In the genomic region with DNA sequence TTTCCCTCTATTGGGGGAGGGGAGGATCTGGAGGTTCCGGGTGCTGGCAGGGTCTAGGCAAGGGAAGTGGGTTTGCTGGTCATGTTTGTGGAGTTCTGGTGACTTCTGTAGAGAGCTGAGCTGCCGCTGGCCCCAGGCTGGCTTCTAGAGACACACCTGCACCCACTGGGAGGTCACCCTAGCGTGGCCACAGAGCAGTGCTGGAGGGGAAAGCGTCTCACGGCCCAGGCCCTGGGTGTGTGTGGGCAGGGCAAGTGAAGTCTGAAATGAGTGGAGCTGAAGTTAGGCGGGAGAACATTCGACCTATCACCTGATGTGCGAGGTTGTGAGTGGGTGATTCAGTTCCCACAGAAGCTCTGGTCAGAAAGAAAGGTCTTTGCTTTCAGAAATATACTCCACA, we compare ENCODE assay signal across 27 cellular contexts. TPM values are rescaled to one million over a fixed set of nuclear protein-coding genes. Genes with fewer than 3 reads are reported as not detected.
DNase-seq lines count a peak whose midpoint lies in the region; ATAC-seq, FAIRE-seq and TF ChIP-seq lines count a peak whose summit lies in the region.
"Had no signal": no experiment of that assay in that cellular context is flagged by ENCODE, and none has a peak within 500 bp of the region (broad histone marks: within the 10 kb centered on the region; RNA-seq: fewer than 3 reads in every experiment).

No MANE protein-coding gene starts in this region.

- TF ChIP-seq CTCF in GM10266 (IDR thresholded peaks at IDR 0.05; ENCODE audit: control insufficient read depth, insufficient read depth, low read depth, missing control alignments) (no peak), suprapubic skin (IDR thresholded peaks at IDR 0.05) (no peak)

- H4K8ac ChIP-seq in neuronal stem cell (ENCODE audit: low read depth, low read length), result no peak overlapping the region

- no peaks in the 10 kb centered on the region for H3K36me3 ChIP-seq in neuronal stem cell (replicated peaks in 1 of 2; ENCODE audit: control insufficient read depth in 2 of 2, insufficient read depth in 2 of 2, low read length in 2 of 2)
- no peaks in the 10 kb centered on the region for H3K36me3 ChIP-seq in suprapubic skin
- H3K36me3 ChIP-seq: vagina had no signal

- peak overlapping the region; percentile 30 for H2AK5ac ChIP-seq in neuronal stem cell (ENCODE audit: low read depth, low read length)

- TF ChIP-seq EP300 in suprapubic skin (IDR thresholded peaks at IDR 0.05), result no peak

- H3K4me3 Mint-ChIP-seq in T-helper 17 cell, result no peak overlapping the region
- H3K4me3 Mint-ChIP-seq: activated naive CD8-positive, alpha-beta T cell treated with anti-CD3 and anti-CD28 coated beads, Interleukin-2, amount 10 ng/mL, durations not matched to agents 7 days and 5 days; CD14-positive monocyte had no signal

- no peak overlapping the region for H2AFZ ChIP-seq in neuronal stem cell (ENCODE audit: low read length)

- H3K14ac ChIP-seq in neuronal stem cell (ENCODE audit: low read length), result no peak overlapping the region

- no peak overlapping the region for H2BK120ac ChIP-seq in neuronal stem cell (ENCODE audit: low read depth, low read length)

- DNase-seq in GM10266 (ENCODE audit: extremely low spot score) (peak; percentile 65), GM18507 (ENCODE audit: extremely low spot score, insufficient read length, low read depth) (no peak), T-helper 17 cell (no peak), neuronal stem cell (ENCODE audit: low spot score) (no peak), cardiac septum (ENCODE audit: low spot score) (no peak), HEK293T (ENCODE audit: extremely low spot score) (no peak), suprapubic skin (ENCODE audit: low spot score in 2 of 2) (no peak)
- DNase-seq: activated CD4-positive, alpha-beta T cell treated with anti-CD3 and anti-CD28 coated beads, Interleukin-2, amount 50 U/mL, for 48 hours; activated effector memory CD4-positive, alpha-beta T cell treated with Interleukin-2 at 50 U/mL for 16 hours; activated naive CD8-positive, alpha-beta T cell treated with anti-CD3 and anti-CD28 coated beads, Interleukin-2, amount 10 ng/mL, durations not matched to agents 7 days and 5 days; glutamatergic neuron; HCEC 1CT; kidney; NCI-H1105; NCI-H1930; NCI-H2227 treated with DMSO at 0.1 percent for 48 hours; NCI-H748 treated with DMSO at 0.1 percent for 48 hours; retina; stimulated activated CD4-positive, alpha-beta T cell treated with anti-CD3 and anti-CD28 coated beads, Interleukin-2, amount 100 ng/mL, for 24 hours; testis had no signal

- H4K91ac ChIP-seq in neuronal stem cell (ENCODE audit: low read depth, low read length, poor library complexity), result no peak overlapping the region

- peak overlapping the region; percentile 45 for H3K18ac ChIP-seq in neuronal stem cell (ENCODE audit: low read length)

- H3K9me3 ChIP-seq in T-helper 17 cell (ENCODE audit: control insufficient read depth, low read length, poor library complexity, severe bottlenecking), result no peaks in the 10 kb centered on the region
- no peaks in the 10 kb centered on the region for H3K9me3 ChIP-seq in neuronal stem cell (replicated peaks in 1 of 2; ENCODE audit: control insufficient read depth in 2 of 2, insufficient read depth in 1 of 2, low read depth in 1 of 2, low read length in 2 of 2)
- no peaks in the 10 kb centered on the region for H3K9me3 ChIP-seq in suprapubic skin
- H3K9me3 ChIP-seq: testis, vagina had no signal

- peak overlapping the region; percentile 19 for H3K27ac Mint-ChIP-seq in T-helper 17 cell
- H3K27ac Mint-ChIP-seq: activated naive CD8-positive, alpha-beta T cell treated with anti-CD3 and anti-CD28 coated beads, Interleukin-2, amount 10 ng/mL, durations not matched to agents 7 days and 5 days had no signal

- no CpG with 5 or more reads among the region's 8 CpGs for WGBS in neuronal stem cell (ENCODE audit: extremely low coverage in 2 of 2, insufficient read length in 2 of 2, insufficient replicate concordance in 1 of 2), 2 donors
- 78% methylated on average over 8 of the region's 8 CpGs for WGBS in suprapubic skin

- intact Hi-C loops in cardiac septum (cut with DNase I), result no loop called here

- no peak overlapping the region for H3K4ac ChIP-seq in neuronal stem cell (ENCODE audit: low read length)

- no peak overlapping the region for H3K4me2 ChIP-seq in neuronal stem cell (ENCODE audit: insufficient read depth, low read length, poor library complexity, severe bottlenecking)
- H3K4me2 ChIP-seq: smooth muscle cell had no signal

- no peak overlapping the region for H2BK12ac ChIP-seq in neuronal stem cell (ENCODE audit: low read length)

- no peak for TF ChIP-seq POLR2A in suprapubic skin (IDR thresholded peaks at IDR 0.05)

- H3K79me1 ChIP-seq in neuronal stem cell (ENCODE audit: low read depth, low read length), result no peaks in the 10 kb centered on the region

- POLR2A ChIA-PET in HEK293T (lab: Yijun Ruan, JAX), result no interaction called here

- H3K23ac ChIP-seq in neuronal stem cell (ENCODE audit: low read depth, low read length, poor library complexity), result peak overlapping the region; percentile 69

- peaks cover 0 to 3% of the 10 kb centered on the region in 2 donors for H3K4me1 ChIP-seq in neuronal stem cell (ENCODE audit: control insufficient read depth in 2 of 2, insufficient read depth in 1 of 2, low read depth in 1 of 2, low read length in 2 of 2)
- H3K4me1 ChIP-seq in suprapubic skin, result no peaks in the 10 kb centered on the region
- H3K4me1 ChIP-seq: testis, vagina had no signal

- H3K36me3 Mint-ChIP-seq in T-helper 17 cell (ENCODE audit: low read depth), result no peaks in the 10 kb centered on the region
- H3K36me3 Mint-ChIP-seq: activated naive CD8-positive, alpha-beta T cell treated with anti-CD3 and anti-CD28 coated beads, Interleukin-2, amount 10 ng/mL, durations not matched to agents 7 days and 5 days; CD14-positive monocyte had no signal

- H3K27ac ChIP-seq in neuronal stem cell (replicated peaks; ENCODE audit: low read length), result no peak overlapping the region
- H3K27ac ChIP-seq in suprapubic skin, result no peak overlapping the region
- H3K27ac ChIP-seq: epithelial cell of prostate, testis, vagina, VCaP had no signal

- no peak overlapping the region for H2BK5ac ChIP-seq in neuronal stem cell (ENCODE audit: low read length)

- H2BK15ac ChIP-seq in neuronal stem cell (ENCODE audit: low read length), result no peak overlapping the region

- H3K27me3 Mint-ChIP-seq in T-helper 17 cell, result peaks cover 18% of the 10 kb centered on the region

- CTCF ChIA-PET in HEK293T (lab: Yijun Ruan, JAX), result no interaction called here

- no peaks in the 10 kb centered on the region for H3K27me3 ChIP-seq in neuronal stem cell (ENCODE audit: control insufficient read depth in 3 of 3, insufficient read depth in 3 of 3, low read depth in 1 of 3, low read length in 3 of 3)
- peaks cover 6% of the 10 kb centered on the region for H3K27me3 ChIP-seq in suprapubic skin
- H3K27me3 ChIP-seq: testis, vagina had no signal

- H3K4me1 Mint-ChIP-seq in T-helper 17 cell, result no peaks in the 10 kb centered on the region
- H3K4me1 Mint-ChIP-seq: CD14-positive monocyte had no signal

- no peak overlapping the region for H3K4me3 ChIP-seq in neuronal stem cell (ENCODE audit: low read length in 2 of 2)
- no peak overlapping the region for H3K4me3 ChIP-seq in suprapubic skin
- H3K4me3 ChIP-seq: smooth muscle cell, testis, vagina had no signal

- H3K9ac ChIP-seq in neuronal stem cell (ENCODE audit: low read depth, low read length, poor library complexity), result no peak overlapping the region

- no peak for ATAC-seq in T-helper 17 cell
- ATAC-seq: SK-N-SH treated with all-trans-retinoic acid at 6 μM for 48 hours had no signal

- FAIRE-seq in GM18507 (lab: Jason Lieb, UNC), result peak; percentile 18
- FAIRE-seq: D721Med, kidney had no signal

TF ChIP-seq in HEK293T, 16 proteins besides CTCF, POLR2A, EP300 and RAD21:
- TF ChIP-seq SUZ12 (IDR thresholded peaks at IDR 0.05), result no peak

RNA-seq across cellular contexts. Expression of a gene that starts 27.9 kb away (rescaled TPM):
- total RNA-seq in T-helper 17 cell (under 1 TPM; 0.22 to 0.34 TPM), cardiac septum (0.19 TPM), suprapubic skin (1 to 10 TPM in 1 of 4 donors, under 1 TPM in 2, not detected in 1; 0.26 to 3.1 (median 0.31) TPM)
- 0.26 TPM for polyA plus RNA-seq in neuronal stem cell (2013, experiment 1 of 2)
- 0.36 TPM for polyA plus RNA-seq in neuronal stem cell (2013, experiment 2 of 2)
- polyA plus RNA-seq: CD14-positive monocyte, smooth muscle cell had no signal
